Comparison of ENCODE assay signal across 13 cellular contexts in the genomic region with DNA sequence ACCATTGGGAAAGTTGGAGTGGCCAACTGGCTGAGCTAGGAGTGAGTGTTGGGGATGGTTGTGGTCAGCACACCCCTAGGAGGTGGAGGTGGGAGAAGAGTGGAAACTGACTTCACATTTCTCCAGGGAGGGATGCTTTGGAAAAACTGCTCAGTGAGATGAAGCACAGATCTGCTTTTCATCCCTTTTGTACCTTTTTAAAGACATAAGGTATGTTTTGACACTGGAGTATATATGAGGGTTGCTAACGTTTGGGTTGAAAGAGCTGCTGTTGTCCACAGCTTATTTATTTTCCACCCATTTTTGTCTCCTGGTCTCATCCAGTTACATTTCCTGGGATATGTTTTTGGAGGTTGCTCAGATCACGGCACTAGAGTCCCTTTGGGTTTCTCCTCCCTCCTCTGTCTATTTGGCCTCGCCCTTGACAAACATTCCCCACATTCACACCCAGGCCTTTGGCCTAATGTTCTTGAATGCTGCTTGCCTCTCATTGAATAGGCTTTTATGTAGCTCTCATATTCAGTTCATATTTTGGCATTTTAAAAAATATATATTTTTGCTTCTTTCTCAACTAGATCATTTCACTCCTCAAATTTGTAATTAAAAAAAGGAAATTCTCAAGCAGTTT. TPM values are rescaled to one million over a fixed set of nuclear protein-coding genes. Genes with fewer than 3 reads are reported as not detected.
A peak's percentile ranks its signal among the peaks of the same experiment; 100 is the strongest.
DNase-seq lines count a peak whose midpoint lies in the region; ATAC-seq and TF ChIP-seq lines count a peak whose summit lies in the region.
"Had no signal": no experiment of that assay in that cellular context is flagged by ENCODE, and none has a peak within 500 bp of the region (broad histone marks: within the 10 kb centered on the region; RNA-seq: fewer than 3 reads in every experiment).

No MANE protein-coding gene starts in this region.

- H3K36me3 ChIP-seq in adrenal gland (replicated peaks in 1 of 2) = peaks cover 0 to 10% of the 10 kb centered on the region in 2 donors
- H3K36me3 ChIP-seq in testis (ENCODE audit: low read depth, missing control alignments) = no peaks in the 10 kb centered on the region

- H3K27me3 ChIP-seq in adrenal gland (no peaks in the 10 kb centered on the region), testis (no peaks in the 10 kb centered on the region)
- H3K27me3 ChIP-seq: foreskin keratinocyte had no signal

- peaks cover 71% of the 10 kb centered on the region for H3K4me1 Mint-ChIP-seq in activated CD4-positive, alpha-beta T cell treated with anti-CD3 and anti-CD28 coated beads, Interleukin-2, amount 10 ng/mL, durations not matched to agents 24 days and 14 days
- H3K4me1 Mint-ChIP-seq in activated CD4-positive, alpha-beta T cell treated with anti-CD3 and anti-CD28 coated beads, Interleukin-2, amount 10 ng/mL, durations not matched to agents 7 days and 5 days = peaks cover 70% of the 10 kb centered on the region
- H3K4me1 Mint-ChIP-seq in memory B cell = peaks cover 53% of the 10 kb centered on the region

- H3K36me3 Mint-ChIP-seq in activated CD4-positive, alpha-beta T cell treated with anti-CD3 and anti-CD28 coated beads, Interleukin-2, amount 10 ng/mL, durations not matched to agents 24 days and 14 days (ENCODE audit: low read depth) = peaks cover 65% of the 10 kb centered on the region
- peaks cover 49% of the 10 kb centered on the region for H3K36me3 Mint-ChIP-seq in activated CD4-positive, alpha-beta T cell treated with anti-CD3 and anti-CD28 coated beads, Interleukin-2, amount 10 ng/mL, durations not matched to agents 7 days and 5 days (ENCODE audit: low read depth)
- H3K36me3 Mint-ChIP-seq in memory B cell = peaks cover 19% of the 10 kb centered on the region

- DNase-seq in activated CD4-positive, alpha-beta T cell treated with anti-CD3 and anti-CD28 coated beads, Interleukin-2, amount 10 ng/mL, durations not matched to agents 24 days and 14 days = no peak
- DNase-seq in activated CD4-positive, alpha-beta T cell treated with anti-CD3 and anti-CD28 coated beads, Interleukin-2, amount 10 ng/mL, durations not matched to agents 7 days and 5 days = no peak
- DNase-seq in adrenal gland (no peak), memory B cell (ENCODE audit: low spot score in 2 of 2) (no peak), testis (peak; percentile 59), GM19240 (ENCODE audit: insufficient read length, low spot score) (no peak), Kasumi-1 (lab: John Stamatoyannopoulos, UW) (no peak)
- DNase-seq: foreskin keratinocyte; GM23248; NCI-H1092 treated with DMSO at 0.1 percent for 48 hours; stimulated activated naive CD4-positive, alpha-beta T cell had no signal

- H3K27ac ChIP-seq in adrenal gland (peak overlapping the region in 4 of 5 donors; percentile 22 to 79 (median 39)), testis (peak overlapping the region; percentile 25 to 64)
- H3K27ac ChIP-seq: GM23248 had no signal

- WGBS in adrenal gland, 4 donors = 43 to 64% (median 55%) methylated on average over 3 of the region's 3 CpGs
- 39 to 40% methylated on average over 3 of the region's 3 CpGs for WGBS in testis, 2 donors

- H3K4me3 Mint-ChIP-seq in activated CD4-positive, alpha-beta T cell treated with anti-CD3 and anti-CD28 coated beads, Interleukin-2, amount 10 ng/mL, durations not matched to agents 24 days and 14 days = no peak overlapping the region
- no peak overlapping the region for H3K4me3 Mint-ChIP-seq in activated CD4-positive, alpha-beta T cell treated with anti-CD3 and anti-CD28 coated beads, Interleukin-2, amount 10 ng/mL, durations not matched to agents 7 days and 5 days
- H3K4me3 Mint-ChIP-seq in memory B cell = no peak overlapping the region
- H3K4me3 Mint-ChIP-seq: central memory CD8-positive, alpha-beta T cell had no signal

- CTCF ChIA-PET in activated CD4-positive, alpha-beta T cell treated with anti-CD3 and anti-CD28 coated beads, Interleukin-2, amount 10 ng/mL, durations not matched to agents 7 days and 5 days (lab: Charles Lee) = interaction anchor here (0.9 to 1.9 kb wide), 2 partner anchors 16 to 21 kb away, joined by 3 to 7 read pairs; no protein-coding TSS in a partner anchor

- H3K4me3 ChIP-seq in adrenal gland (no peak overlapping the region), testis (no peak overlapping the region)
- H3K4me3 ChIP-seq: GM23248 had no signal

- no peak for TF ChIP-seq POLR2A in adrenal gland (IDR thresholded peaks at IDR 0.05)
- TF ChIP-seq POLR2A in testis (IDR thresholded peaks at IDR 0.05) = no peak

- no peak for ATAC-seq in memory B cell (ENCODE audit: low read depth)
- ATAC-seq in GM19035 (IDR thresholded peaks at IDR 0.05; ENCODE audit: unreplicated experiment) = no peak
- ATAC-seq: foreskin keratinocyte had no signal

- peak overlapping the region; percentile 71 for H3K27ac Mint-ChIP-seq in activated CD4-positive, alpha-beta T cell treated with anti-CD3 and anti-CD28 coated beads, Interleukin-2, amount 10 ng/mL, durations not matched to agents 24 days and 14 days
- H3K27ac Mint-ChIP-seq in activated CD4-positive, alpha-beta T cell treated with anti-CD3 and anti-CD28 coated beads, Interleukin-2, amount 10 ng/mL, durations not matched to agents 7 days and 5 days = no peak overlapping the region
- H3K27ac Mint-ChIP-seq in memory B cell = peak overlapping the region; percentile 72

- H3K9me3 ChIP-seq in adrenal gland (replicated peaks in 1 of 3) (no peaks in the 10 kb centered on the region), testis (no peaks in the 10 kb centered on the region)

- intact Hi-C loops in activated CD4-positive, alpha-beta T cell treated with anti-CD3 and anti-CD28 coated beads, Interleukin-2, amount 10 ng/mL, durations not matched to agents 24 days and 14 days (cut with micrococcal nuclease) = no loop called here
- intact Hi-C loops in adrenal gland (cut with DNase I) = no loop called here
- intact Hi-C loops in testis (cut with DNase I; ENCODE audit: low total_unique reads) = no loop called here

- no peaks in the 10 kb centered on the region for H3K27me3 Mint-ChIP-seq in activated CD4-positive, alpha-beta T cell treated with anti-CD3 and anti-CD28 coated beads, Interleukin-2, amount 10 ng/mL, durations not matched to agents 24 days and 14 days
- no peaks in the 10 kb centered on the region for H3K27me3 Mint-ChIP-seq in activated CD4-positive, alpha-beta T cell treated with anti-CD3 and anti-CD28 coated beads, Interleukin-2, amount 10 ng/mL, durations not matched to agents 7 days and 5 days
- H3K27me3 Mint-ChIP-seq in memory B cell = no peaks in the 10 kb centered on the region
- H3K27me3 Mint-ChIP-seq: central memory CD8-positive, alpha-beta T cell had no signal

- H3K4me1 ChIP-seq in adrenal gland (replicated peaks in 1 of 2) (peaks cover 38 to 86% of the 10 kb centered on the region in 2 donors), testis (peaks cover 26% of the 10 kb centered on the region)

- H3K9me3 Mint-ChIP-seq in activated CD4-positive, alpha-beta T cell treated with anti-CD3 and anti-CD28 coated beads, Interleukin-2, amount 10 ng/mL, durations not matched to agents 24 days and 14 days = peaks cover 5% of the 10 kb centered on the region
- no peaks in the 10 kb centered on the region for H3K9me3 Mint-ChIP-seq in activated CD4-positive, alpha-beta T cell treated with anti-CD3 and anti-CD28 coated beads, Interleukin-2, amount 10 ng/mL, durations not matched to agents 7 days and 5 days
- H3K9me3 Mint-ChIP-seq in memory B cell = no peaks in the 10 kb centered on the region
- H3K9me3 Mint-ChIP-seq: central memory CD8-positive, alpha-beta T cell had no signal

- TF ChIP-seq CTCF in adrenal gland (IDR thresholded peaks at IDR 0.05) = no peak
- no peak for TF ChIP-seq CTCF in testis (IDR thresholded peaks at IDR 0.05)

- POLR2A ChIA-PET in activated CD4-positive, alpha-beta T cell treated with anti-CD3 and anti-CD28 coated beads, Interleukin-2, amount 10 ng/mL, durations not matched to agents 7 days and 5 days (lab: Charles Lee) = no interaction called here

RNA-seq across cellular contexts. Expression of a gene that starts 8.3 kb away (rescaled TPM):
- total RNA-seq in activated CD4-positive, alpha-beta T cell treated with anti-CD3 and anti-CD28 coated beads, Interleukin-2, amount 10 ng/mL, durations not matched to agents 24 days and 14 days = 209 and 218 TPM in 2 replicates
- total RNA-seq in activated CD4-positive, alpha-beta T cell treated with anti-CD3 and anti-CD28 coated beads, Interleukin-2, amount 10 ng/mL, durations not matched to agents 7 days and 5 days = 10 to 100 TPM; 92.4 to 95.7 TPM
- 100 to 1,000 TPM; 113 to 263 (median 156) TPM for total RNA-seq in adrenal gland
- polyA plus RNA-seq in adrenal gland = 100 to 1,000 TPM in 2 of 3 donors, 10 to 100 TPM in 1; 85.7 to 209 (median 104) TPM
- 100 to 1,000 TPM in 1 of 2 donors, 10 to 100 TPM in 1; 79.8 to 119 TPM for total RNA-seq in testis
- polyA plus RNA-seq in testis (ENCODE audit: insufficient read depth, low read depth, low replicate concordance) = 59.7 TPM

RNA-seq across cellular contexts. Expression of a gene that starts 40.7 kb away (rescaled TPM):
- total RNA-seq in activated CD4-positive, alpha-beta T cell treated with anti-CD3 and anti-CD28 coated beads, Interleukin-2, amount 10 ng/mL, durations not matched to agents 24 days and 14 days = 19.7 TPM in 2 replicates
- 10 to 100 TPM; 21.0 to 21.6 TPM for total RNA-seq in activated CD4-positive, alpha-beta T cell treated with anti-CD3 and anti-CD28 coated beads, Interleukin-2, amount 10 ng/mL, durations not matched to agents 7 days and 5 days
- total RNA-seq in adrenal gland = 10 to 100 TPM; 24.9 to 64.4 (median 35.1) TPM
- 10 to 100 TPM in 1 of 3 donors, 1 to 10 TPM in 2; 4.9 to 28.0 (median 6.8) TPM for polyA plus RNA-seq in adrenal gland
- 10 to 100 TPM; 12.8 to 20.8 TPM for total RNA-seq in testis
- polyA plus RNA-seq in testis (ENCODE audit: insufficient read depth, low read depth, low replicate concordance) = 15.6 TPM
